Comparison of ENCODE assay signal across 7 cellular contexts in the genomic region with DNA sequence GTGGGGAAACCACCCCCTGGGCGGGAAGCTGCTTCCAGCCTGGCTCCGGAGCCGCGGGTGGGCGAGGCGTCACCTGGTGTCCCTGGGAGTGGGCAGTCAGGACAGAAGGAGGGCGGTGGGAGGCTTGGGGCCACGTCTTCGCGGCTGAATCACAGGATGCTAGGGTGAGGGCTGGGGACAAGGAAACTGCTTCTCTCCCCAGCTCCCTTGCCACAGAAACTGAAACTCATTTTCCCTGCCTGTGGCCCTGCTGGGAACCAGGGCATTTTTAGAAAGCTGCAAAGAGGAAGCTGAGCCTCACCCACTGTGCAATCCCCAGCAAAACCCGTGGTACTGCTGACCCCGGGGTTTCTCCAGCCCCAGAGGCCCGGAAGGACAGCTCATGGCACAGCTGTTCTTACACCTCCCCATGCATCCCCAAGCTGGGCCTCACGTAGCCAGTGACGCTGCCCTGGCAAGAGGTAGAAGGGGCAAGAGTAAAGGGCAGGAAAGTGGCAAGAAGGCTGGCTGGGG. TPM values are rescaled to one million over a fixed set of nuclear protein-coding genes. Genes with fewer than 3 reads are reported as not detected.
DNase-seq lines count a peak whose midpoint lies in the region; ATAC-seq and TF ChIP-seq lines count a peak whose summit lies in the region.

No MANE protein-coding gene starts in this region.

- in situ Hi-C loops in astrocyte of the cerebellum (cut with HindIII; ENCODE audit: low sequenced_read_pairs): no loop called here
- in situ Hi-C loops in HAP-1 (cut with MboI; ENCODE audit: low sequenced_read_pairs): no loop called here

- H3K9me3 ChIP-seq in iPS-15b (ENCODE audit: control insufficient read depth, insufficient read depth, low read length) (no peaks in the 10 kb centered on the region), HAP-1 (no peaks in the 10 kb centered on the region)

- H3K4me1 ChIP-seq in iPS-15b (ENCODE audit: control insufficient read depth, insufficient read depth, low read length) (peaks cover 8% of the 10 kb centered on the region), HAP-1 (no peaks in the 10 kb centered on the region)

- peak overlapping the region; percentile 37 for H3K9ac ChIP-seq in iPS-15b (ENCODE audit: low read depth, low read length)

- no peak for TF ChIP-seq CTCF in astrocyte of the cerebellum (IDR thresholded peaks at IDR 0.05; ENCODE audit: low read depth, low read length, missing control alignments)

- H3K36me3 ChIP-seq in iPS-15b (ENCODE audit: control insufficient read depth, insufficient read depth, low read length) (peaks cover 4% of the 10 kb centered on the region), HAP-1 (replicated peaks) (no peaks in the 10 kb centered on the region)

- H3K4me3 ChIP-seq in astrocyte of the cerebellum (ENCODE audit: low read depth, low read length): no peak overlapping the region
- H3K4me3 ChIP-seq in iPS-15b (ENCODE audit: low read depth, low read length): no peak overlapping the region
- no peak overlapping the region for H3K4me3 ChIP-seq in HAP-1

- ATAC-seq in HG02678 (IDR thresholded peaks at IDR 0.05; ENCODE audit: unreplicated experiment): peak; percentile 46

- peak; percentile 12 for TF ChIP-seq POLR2A in GM18526 (IDR thresholded peaks at IDR 0.05; ENCODE audit: extremely low read depth, insufficient read length)

- no peaks in the 10 kb centered on the region for H3K27me3 ChIP-seq in iPS-15b (ENCODE audit: control insufficient read depth, insufficient read depth, low read length)
- no peaks in the 10 kb centered on the region for H3K27me3 ChIP-seq in HAP-1 (ENCODE audit: low read depth)

- DNase-seq in RPMI7951 (ENCODE audit: low read depth) (peak; percentile 94), astrocyte of the cerebellum (ENCODE audit: low read depth) (peak; percentile 13), HAP-1 (ENCODE audit: low spot score in 2 of 2) (no peak)
- peak; percentile 62 for DNase-seq in stimulated activated CD4-positive, alpha-beta T cell treated with anti-CD3 and anti-CD28 coated beads, Interleukin-15, amount 100 ng/mL, for 24 hours

RNA-seq across cellular contexts. Expression of a gene that starts 8.2 kb away (rescaled TPM):
- 22.6 and 24.0 TPM in 2 replicates for total RNA-seq in RPMI7951 (2014; rRNA removed; shearing (Covaris generic))

RNA-seq across cellular contexts. Expression of a gene that starts 25.6 kb away (rescaled TPM):
- not detected in 2 replicates for total RNA-seq in RPMI7951 (2014; rRNA removed; shearing (Covaris generic))

RNA-seq across cellular contexts. Expression of a gene that starts 40.1 kb away (rescaled TPM):
- 7.6 and 9.8 TPM in 2 replicates for total RNA-seq in RPMI7951 (2014; rRNA removed; shearing (Covaris generic))

RNA-seq across cellular contexts. Expression of a gene that starts 44.5 kb away (rescaled TPM):
- total RNA-seq in RPMI7951 (2014; rRNA removed; shearing (Covaris generic)): 1.1 and 2.0 TPM in 2 replicates

RNA-seq across cellular contexts. Expression of a gene that starts 46.8 kb away (rescaled TPM):
- total RNA-seq in RPMI7951 (2014; rRNA removed; shearing (Covaris generic)): under 0.01 and 0.48 TPM in 2 replicates

Comparison
In these comparisons a context has a peak if more than half of its experiments do, and no peak if none do; other contexts are left out.
1. DNase-seq: peak in RPMI7951 (single experiment), astrocyte of the cerebellum (single experiment) and stimulated activated CD4-positive, alpha-beta T cell treated with anti-CD3 and anti-CD28 coated beads, Interleukin-15, amount 100 ng/mL, for 24 hours (single experiment); none in HAP-1 (0 of 2).